ENCODE assay signal across 8 cellular contexts in genomic region chr14:89618821-89619551, GRCh38.
A peak's percentile ranks its signal among the peaks of the same experiment; 100 is the strongest.
DNase-seq lines count a peak whose midpoint lies in the region; ATAC-seq and TF ChIP-seq lines count a peak whose summit lies in the region.

No MANE protein-coding gene starts in this region.

- H3K27ac Mint-ChIP-seq in IgD-negative memory B cell = peak overlapping the region; percentile 76 to 85 (median 76)
- peak overlapping the region; percentile 98 for H3K27ac Mint-ChIP-seq in activated naive CD4-positive, alpha-beta T cell treated with anti-CD3 and anti-CD28 coated beads, Interleukin-2, amount 50 U/mL, for 24 hours

- no peaks in the 10 kb centered on the region for H3K36me3 Mint-ChIP-seq in IgD-negative memory B cell
- H3K36me3 Mint-ChIP-seq in activated naive CD4-positive, alpha-beta T cell treated with anti-CD3 and anti-CD28 coated beads, Interleukin-2, amount 50 U/mL, for 24 hours = no peaks in the 10 kb centered on the region

- H3K27ac ChIP-seq in SJSA1 = peak overlapping the region; percentile 88
- peak overlapping the region; percentile 79 for H3K27ac ChIP-seq in osteoblast (ENCODE audit: low read depth, low read length)

- H3K27me3 Mint-ChIP-seq in IgD-negative memory B cell = no peaks in the 10 kb centered on the region
- no peaks in the 10 kb centered on the region for H3K27me3 Mint-ChIP-seq in activated naive CD4-positive, alpha-beta T cell treated with anti-CD3 and anti-CD28 coated beads, Interleukin-2, amount 50 U/mL, for 24 hours

- TF ChIP-seq CTCF in osteoblast (IDR thresholded peaks at IDR 0.05; ENCODE audit: extremely low read depth, low read depth, low read length) = no peak

- H3K4me1 Mint-ChIP-seq in IgD-negative memory B cell = peaks cover 44 to 67% (median 55%) of the 10 kb centered on the region in 3 donors
- H3K4me1 Mint-ChIP-seq in activated naive CD4-positive, alpha-beta T cell treated with anti-CD3 and anti-CD28 coated beads, Interleukin-2, amount 50 U/mL, for 24 hours = peaks cover 69% of the 10 kb centered on the region

- H3K9me3 Mint-ChIP-seq in IgD-negative memory B cell = no peaks in the 10 kb centered on the region
- no peaks in the 10 kb centered on the region for H3K9me3 Mint-ChIP-seq in activated naive CD4-positive, alpha-beta T cell treated with anti-CD3 and anti-CD28 coated beads, Interleukin-2, amount 50 U/mL, for 24 hours

- peak overlapping the region; percentile 95 for H2AFZ ChIP-seq in osteoblast (ENCODE audit: low read length)

- H3K4me3 ChIP-seq in SJSA1 (peak overlapping the region; percentile 89), osteoblast (ENCODE audit: insufficient read depth, low read length) (peak overlapping the region; percentile 79)

- no peaks in the 10 kb centered on the region for H4K20me1 ChIP-seq in osteoblast (ENCODE audit: insufficient read depth, low read length)

- intact Hi-C loops in Right ventricle myocardium inferior (cut with DNase I) = loop anchor here (2.0 to 10.0 kb wide), 6 partner anchors 42 to 394 kb away; partner anchors contain the start of gene FOXN3

- H3K4me3 Mint-ChIP-seq in IgD-negative memory B cell = peak overlapping the region; percentile 92 to 97 (median 95)
- peak overlapping the region; percentile 95 for H3K4me3 Mint-ChIP-seq in activated naive CD4-positive, alpha-beta T cell treated with anti-CD3 and anti-CD28 coated beads, Interleukin-2, amount 50 U/mL, for 24 hours

- peaks cover 9% of the 10 kb centered on the region for H3K79me2 ChIP-seq in osteoblast (ENCODE audit: insufficient read depth, low read length)

- H3K9me3 ChIP-seq in SJSA1 (replicated peaks) (no peaks in the 10 kb centered on the region; the same call in 1 of the 2 replicates), osteoblast (ENCODE audit: low read depth, low read length) (no peaks in the 10 kb centered on the region)

- ATAC-seq in GM21529 (IDR thresholded peaks at IDR 0.05; ENCODE audit: unreplicated experiment) (peak; percentile 69), Right ventricle myocardium inferior (peak; percentile 95)

- peak; percentile 75 for DNase-seq in EH (ENCODE audit: low read depth)
- DNase-seq in SJSA1 (ENCODE audit: low read depth in 1 of 2, low spot score in 2 of 2) = peak; percentile 65 to 67
- DNase-seq in Right ventricle myocardium inferior (ENCODE audit: missing footprints) = peak; percentile 90
- peak; percentile 97 for DNase-seq in osteoblast (ENCODE audit: insufficient read length, low spot score, missing footprints)
- peak; percentile 51 for DNase-seq in ureter (ENCODE audit: low spot score)

- H3K4me1 ChIP-seq in SJSA1 (replicated peaks) = peaks cover 26% of the 10 kb centered on the region
- H3K4me1 ChIP-seq in osteoblast (ENCODE audit: insufficient read depth, low read length) = peaks cover 19% of the 10 kb centered on the region

- peak overlapping the region; percentile 90 for H3K4me2 ChIP-seq in osteoblast (ENCODE audit: insufficient read depth, low read length)

- H3K36me3 ChIP-seq in SJSA1 (peaks cover 3% of the 10 kb centered on the region), osteoblast (ENCODE audit: insufficient read depth, low read length) (no peaks in the 10 kb centered on the region)

- H3K27me3 ChIP-seq in SJSA1 (replicated peaks) (no peaks in the 10 kb centered on the region), osteoblast (ENCODE audit: insufficient read depth, low read length) (no peaks in the 10 kb centered on the region)

Comparison
In these comparisons a context has a peak if more than half of its experiments do, and no peak if none do; other contexts are left out.
1. Peak in every context shown above with its lines: DNase-seq, ATAC-seq, H3K4me3 ChIP-seq and H3K27ac ChIP-seq.